Comparison of ENCODE assay signal across 8 cellular contexts in genomic region chr17:7549401-7550055, GRCh38. TPM values are rescaled to one million over a fixed set of nuclear protein-coding genes. Genes with fewer than 3 reads are reported as not detected.
DNase-seq lines count a peak whose midpoint lies in the region; ATAC-seq, FAIRE-seq and TF ChIP-seq lines count a peak whose summit lies in the region.

No MANE protein-coding gene starts in this region.

- TF ChIP-seq POLR2A in right lobe of liver (IDR thresholded peaks at IDR 0.05) (no peak), H54 (IDR thresholded peaks at IDR 0.05; ENCODE audit: low read depth, low read length) (no peak)

- H3K4me1 ChIP-seq in right lobe of liver: peaks cover 0 to 4% (median 0%) of the 10 kb centered on the region in 4 donors

- WGBS in right lobe of liver (ENCODE audit: insufficient coverage, low coverage, low lambda C conversion rate, missing lambda C conversion rate): 48% methylated on average over 8 of the region's 20 CpGs

- no peaks in the 10 kb centered on the region for H3K9me3 ChIP-seq in right lobe of liver

- intact Hi-C loops in right lobe of liver (cut with DNase I): no loop called here

- no peak for TF ChIP-seq CTCF in cardiac fibroblast (IDR thresholded peaks at IDR 0.05; ENCODE audit: low read depth, low read length)
- TF ChIP-seq CTCF in right lobe of liver (IDR thresholded peaks at IDR 0.05): no peak

- no peaks in the 10 kb centered on the region for H3K27me3 ChIP-seq in right lobe of liver

- H3K4me3 ChIP-seq in cardiac fibroblast (replicated peaks in 1 of 2; ENCODE audit: low read depth in 2 of 2, low read length in 2 of 2): peak overlapping the region; percentile 45 to 57
- peak overlapping the region; percentile 55 to 71 (median 58) for H3K4me3 ChIP-seq in right lobe of liver

- FAIRE-seq in H54 (lab: Jason Lieb, UNC): no peak

- ATAC-seq in right lobe of liver (peak; percentile 38 to 54 (median 51)), GM18868 (IDR thresholded peaks at IDR 0.05; ENCODE audit: unreplicated experiment) (no peak)

- H3K27ac ChIP-seq in right lobe of liver: peak overlapping the region; percentile 53 to 70 (median 68)

- H3K36me3 ChIP-seq in right lobe of liver: no peaks in the 10 kb centered on the region

- peak; percentile 25 for DNase-seq in activated gamma-delta T cell treated with Interleukin-2 at 50 U/mL for 16 hours
- DNase-seq in activated gamma-delta T cell (lab: John Stamatoyannopoulos, UW): no peak
- DNase-seq in cardiac fibroblast (ENCODE audit: low read depth in 2 of 2): no peak
- no peak for DNase-seq in right lobe of liver
- peak; percentile 55 for DNase-seq in stimulated activated naive CD4-positive, alpha-beta T cell treated with Interleukin-2 at 50 U/mL for 16 hours (lab: John Stamatoyannopoulos, UW)
- no peak for DNase-seq in H54 (ENCODE audit: insufficient read length, low spot score)
- DNase-seq in cerebellar nuclear complex (lab: John Stamatoyannopoulos, UW): no peak

RNA-seq across cellular contexts. Expression of gene TNFSF12, which starts 0.7 kb away (rescaled TPM):
- 10 to 100 TPM in 4 of 6 experiments, 1 to 10 TPM in 2; 6.1 to 14.7 (median 11.4) TPM for total RNA-seq in right lobe of liver

RNA-seq across cellular contexts. Expression of gene TNFSF13, which starts 9.0 kb away (rescaled TPM):
- 10 to 100 TPM in 2 of 6 experiments, 1 to 10 TPM in 4; 4.3 to 13.0 (median 6.2) TPM for total RNA-seq in right lobe of liver

RNA-seq across cellular contexts. Expression of gene SENP3, which starts 12.2 kb away (rescaled TPM):
- 10 to 100 TPM; 12.3 to 33.9 (median 15.1) TPM for total RNA-seq in right lobe of liver

RNA-seq across cellular contexts. Expression of gene CD68, which starts 29.9 kb away (rescaled TPM):
- 100 to 1,000 TPM in 1 of 6 experiments, 10 to 100 TPM in 5; 31.6 to 179 (median 51.1) TPM for total RNA-seq in right lobe of liver

RNA-seq across cellular contexts. Expression of gene MPDU1, which starts 34.1 kb away (rescaled TPM):
- total RNA-seq in right lobe of liver: 100 to 1,000 TPM in 2 of 6 experiments, 10 to 100 TPM in 4; 54.2 to 199 (median 63.3) TPM

Comparison
In these comparisons a context has a peak if more than half of its experiments do, and no peak if none do; other contexts are left out.
1. DNase-seq: peak in activated gamma-delta T cell treated with Interleukin-2 at 50 U/mL for 16 hours (single experiment) and stimulated activated naive CD4-positive, alpha-beta T cell treated with Interleukin-2 at 50 U/mL for 16 hours (single experiment); none in activated gamma-delta T cell (single experiment), cardiac fibroblast (0 of 2), right lobe of liver (0 of 3), H54 (single experiment) and cerebellar nuclear complex (0 of 2).